Comparison of ENCODE assay signal across 17 cellular contexts in genomic region chr21:43303240-43304178, GRCh38.
A peak's percentile ranks its signal among the peaks of the same experiment; 100 is the strongest.
DNase-seq lines count a peak whose midpoint lies in the region; ATAC-seq and TF ChIP-seq lines count a peak whose summit lies in the region.
"Had no signal": no experiment of that assay in that cellular context is flagged by ENCODE, and none has a peak within 500 bp of the region (broad histone marks: within the 10 kb centered on the region; RNA-seq: fewer than 3 reads in every experiment).

No MANE protein-coding gene starts in this region.

- TF ChIP-seq CTCF in GM12865 (IDR thresholded peaks at IDR 0.05; ENCODE audit: insufficient read depth, low read depth, low read length, missing control alignments) (no peak), OCI-LY3 (IDR thresholded peaks at IDR 0.05; ENCODE audit: low read depth, low read length) (no peak), left ventricle myocardium inferior (IDR thresholded peaks at IDR 0.05; ENCODE audit: borderline replicate concordance) (no peak), spleen (IDR thresholded peaks at IDR 0.05 in 8 of 11, conservative IDR thresholded peaks at IDR 0.05 in 3 of 11) (no peak), upper lobe of left lung (IDR thresholded peaks at IDR 0.05) (no peak)

- intact Hi-C loops in left ventricle myocardium inferior (cut with micrococcal nuclease), result no loop called here
- intact Hi-C loops in spleen (cut with DNase I; ENCODE audit: low total_unique reads), result no loop called here

- ATAC-seq in upper lobe of left lung (ENCODE audit: low FRiP score in 2 of 2), result no peak
- ATAC-seq: activated CD8-positive, alpha-beta T cell treated with anti-CD3 and anti-CD28 coated beads, Interleukin-2, amount 10 ng/mL, durations not matched to agents 7 days and 5 days had no signal

- H3K27ac ChIP-seq in OCI-LY3 (ENCODE audit: low read length) (peak overlapping the region; percentile 38; the same call in 1 of the 2 replicates), left ventricle myocardium inferior (replicated peaks) (no peak overlapping the region), spleen (no peak overlapping the region), upper lobe of left lung (no peak overlapping the region)
- H3K27ac ChIP-seq: cardiac muscle cell, esophagus muscularis mucosa, VCaP had no signal

- no peak overlapping the region for H2AFZ ChIP-seq in OCI-LY3 (ENCODE audit: low read depth, low read length)

- 58 to 67% (median 64%) methylated on average over 27 to 30 of the region's 30 CpGs for WGBS in spleen, 5 donors
- WGBS in upper lobe of left lung, 2 donors, result 74 to 77% methylated on average over 24 to 30 of the region's 30 CpGs

- no peaks in the 10 kb centered on the region for H3K27me3 ChIP-seq in OCI-LY3 (ENCODE audit: low read depth, low read length)
- no peaks in the 10 kb centered on the region for H3K27me3 ChIP-seq in left ventricle myocardium inferior (ENCODE audit: low read depth)
- H3K27me3 ChIP-seq in spleen (replicated peaks in 1 of 7), result peaks cover 0 to 44% (median 0%) of the 10 kb centered on the region in 7 donors
- no peaks in the 10 kb centered on the region for H3K27me3 ChIP-seq in upper lobe of left lung
- H3K27me3 ChIP-seq: cardiac muscle cell had no signal

- no peaks in the 10 kb centered on the region for H3K79me2 ChIP-seq in OCI-LY3 (ENCODE audit: low read length)

- no peaks in the 10 kb centered on the region for H4K20me1 ChIP-seq in OCI-LY3 (ENCODE audit: insufficient read depth, low read length)

- peaks cover 3% of the 10 kb centered on the region for H3K36me3 ChIP-seq in OCI-LY3 (replicated peaks; ENCODE audit: low read depth, low read length)
- no peaks in the 10 kb centered on the region for H3K36me3 ChIP-seq in left ventricle myocardium inferior
- no peaks in the 10 kb centered on the region for H3K36me3 ChIP-seq in spleen
- no peaks in the 10 kb centered on the region for H3K36me3 ChIP-seq in upper lobe of left lung
- H3K36me3 ChIP-seq: cardiac muscle cell, esophagus muscularis mucosa had no signal

- H3K9ac ChIP-seq in OCI-LY3 (ENCODE audit: low read length), result no peak overlapping the region

- peak; percentile 45 for DNase-seq in GM12865 (ENCODE audit: low read depth)
- peak; percentile 29 for DNase-seq in left ventricle myocardium inferior
- DNase-seq in spleen, result peak; percentile 66
- no peak for DNase-seq in activated T-cell treated with anti-CD3 and anti-CD28 coated beads, Interleukin-2, amount 50 U/mL, for 48 hours
- DNase-seq in upper lobe of left lung, result no peak
- no peak for DNase-seq in kidney glomerular epithelial cell (lab: John Stamatoyannopoulos, UW)
- DNase-seq: activated CD8-positive, alpha-beta T cell treated with anti-CD3 and anti-CD28 coated beads, Interleukin-2, amount 10 ng/mL, durations not matched to agents 7 days and 5 days; DMS 273 treated with DMSO at 0.1 percent for 48 hours; KBM-7; NCI-H1092 treated with DMSO at 0.1 percent for 48 hours; NCI-H774; nephron progenitor cell; stimulated activated CD4-positive, alpha-beta T cell treated with anti-CD3 and anti-CD28 coated beads, Interleukin-2, amount 100 ng/mL, for 24 hours had no signal

- H3K9me3 ChIP-seq in OCI-LY3 (ENCODE audit: insufficient read depth, low read length) (no peaks in the 10 kb centered on the region), left ventricle myocardium inferior (replicated peaks) (no peaks in the 10 kb centered on the region), spleen (no peaks in the 10 kb centered on the region), upper lobe of left lung (no peaks in the 10 kb centered on the region)
- H3K9me3 ChIP-seq: esophagus muscularis mucosa had no signal

- peak overlapping the region; percentile 52 for H3K4me2 ChIP-seq in OCI-LY3 (ENCODE audit: low read length)

- H3K4me1 ChIP-seq in OCI-LY3 (ENCODE audit: low read length) (peaks cover 57% of the 10 kb centered on the region), left ventricle myocardium inferior (peaks cover 37% of the 10 kb centered on the region), spleen (peaks cover 0 to 28% (median 14%) of the 10 kb centered on the region in 6 donors), upper lobe of left lung (peaks cover 0 to 9% (median 2%) of the 10 kb centered on the region in 4 donors)

- H3K4me3 ChIP-seq in GM12865 (ENCODE audit: low read depth, low read length), result no peak overlapping the region
- H3K4me3 ChIP-seq in OCI-LY3 (ENCODE audit: low read length), result peak overlapping the region; percentile 60
- no peak overlapping the region for H3K4me3 ChIP-seq in left ventricle myocardium inferior
- no peak overlapping the region for H3K4me3 ChIP-seq in spleen
- H3K4me3 ChIP-seq in upper lobe of left lung, result no peak overlapping the region
- H3K4me3 ChIP-seq: cardiac muscle cell, esophagus muscularis mucosa had no signal

- no peak for TF ChIP-seq EP300 in upper lobe of left lung (IDR thresholded peaks at IDR 0.05)

- TF ChIP-seq POLR2A in spleen (IDR thresholded peaks at IDR 0.05) (no peak), upper lobe of left lung (IDR thresholded peaks at IDR 0.05) (no peak)

Comparison
In these comparisons a context has a peak if more than half of its experiments do, and no peak if none do; other contexts are left out.
1. DNase-seq: peak in GM12865 (single experiment), left ventricle myocardium inferior (single experiment) and spleen (single experiment); none in activated T-cell treated with anti-CD3 and anti-CD28 coated beads, Interleukin-2, amount 50 U/mL, for 48 hours (0 of 2), upper lobe of left lung (0 of 2) and kidney glomerular epithelial cell (single experiment).